ENCODE assay signal across 24 cellular contexts in genomic region chr4:182569561-182569960, GRCh38.
"Had no signal": no experiment of that assay in that cellular context is flagged by ENCODE, and none has a peak within 500 bp of the region (broad histone marks: within the 10 kb centered on the region; RNA-seq: fewer than 3 reads in every experiment).

No MANE protein-coding gene starts in this region.

- DNase-seq: cortex of kidney; dorsolateral prefrontal cortex; effector memory CD4-positive, alpha-beta T cell; heart right ventricle; hypothalamus; left colon; left ventricle myocardium superior; mesenchymal stem cell; naive B cell; nephron progenitor cell; psoas muscle; spleen; stimulated activated CD4-positive, alpha-beta T cell treated with anti-CD3 and anti-CD28 coated beads, Interleukin-15, amount 100 ng/mL, for 24 hours; stimulated activated CD4-positive, alpha-beta T cell treated with anti-CD3 and anti-CD28 coated beads, Interleukin-1b, Interleukin-23, amount 100 ng/mL, for 48 hours; stimulated activated CD4-positive, alpha-beta T cell treated with anti-CD3 and anti-CD28 coated beads, Interleukin-4, amount 100 ng/mL, for 24 hours; tibial artery; upper lobe of left lung; uterus had no signal

- FAIRE-seq: endometrium, frontal cortex, keratinocyte had no signal

- ATAC-seq: esophagus mucosa; heart right ventricle; left colon; left ventricle myocardium superior; psoas muscle; sciatic nerve; stimulated activated memory B cell treated with anti-CD40 and anti-IgM and Interleukin-4, amounts not matched to agents 10 μg/mL and 1 μg/mL and 100 μg/mL, for 72 hours had no signal
